Comparison of ENCODE assay signal across 8 cellular contexts in genomic region chr1:223712184-223712855, GRCh38. TPM values are rescaled to one million over a fixed set of nuclear protein-coding genes. Genes with fewer than 3 reads are reported as not detected.
DNase-seq lines count a peak whose midpoint lies in the region; ATAC-seq and TF ChIP-seq lines count a peak whose summit lies in the region.

TSS of gene CAPN2 (plus strand) at chr1:223712539. CDS start at chr1:223712641, 102 bp downstream.

- H3K4me3 Mint-ChIP-seq in CD8-positive, alpha-beta memory T cell, result peak within 1 kb of the TSS; percentile 85 to 98 (median 92)
- H3K4me3 Mint-ChIP-seq in natural killer cell, result peak within 1 kb of the TSS; percentile 82

- H3K27ac Mint-ChIP-seq in CD8-positive, alpha-beta memory T cell, result peak within 1 kb of the TSS; percentile 80 to 99 (median 94)
- H3K27ac Mint-ChIP-seq in natural killer cell, result peak within 1 kb of the TSS; percentile 92 to 94

- peak within 1 kb of the TSS; percentile 72 for H3K27ac ChIP-seq in CD8-positive, alpha-beta memory T cell (ENCODE audit: low read depth, low read length)
- peak within 1 kb of the TSS; percentile 84 to 94 for H3K27ac ChIP-seq in thoracic aorta

- H3K36me3 ChIP-seq in CD8-positive, alpha-beta memory T cell (ENCODE audit: insufficient read depth, low read length), result no peaks in the 10 kb centered on the region
- no peaks in the 10 kb centered on the region for H3K36me3 ChIP-seq in thoracic aorta

- peak; percentile 68 for ATAC-seq in GM19324 (IDR thresholded peaks at IDR 0.05; ENCODE audit: low FRiP score, unreplicated experiment)
- peak; percentile 59 for ATAC-seq in HG03439 (IDR thresholded peaks at IDR 0.05; ENCODE audit: unreplicated experiment)
- peak; percentile 59 to 72 (median 70) for ATAC-seq in natural killer cell
- peak; percentile 63 for ATAC-seq in thoracic aorta (ENCODE audit: insufficient number of reproducible peaks, low FRiP score, low read depth)

- POLR2A ChIA-PET in CD8-positive, alpha-beta memory T cell (lab: Charles Lee), result interaction anchor here (0.6 to 2.5 kb wide), 6 partner anchors 9 to 470 kb away, joined by 3 to 16 read pairs (median 4); partner anchors contain the start of gene DEGS1

- peaks cover 55 to 70% (median 56%) of the 10 kb centered on the region in 3 donors for H3K4me1 Mint-ChIP-seq in CD8-positive, alpha-beta memory T cell
- H3K4me1 Mint-ChIP-seq in natural killer cell, result peaks cover 49 to 53% of the 10 kb centered on the region in 2 donors

- H3K9me3 ChIP-seq in CD8-positive, alpha-beta memory T cell (ENCODE audit: low read length), result no peaks in the 10 kb centered on the region
- no peaks in the 10 kb centered on the region for H3K9me3 ChIP-seq in thoracic aorta

- CTCF ChIA-PET in CD8-positive, alpha-beta memory T cell (lab: Charles Lee), result interaction anchor here (1.0 to 4.7 kb wide), 12 partner anchors 9 to 134 kb away, joined by 3 to 77 read pairs (median 5); partner anchors contain the start of gene TP53BP2

- peak; percentile 53 to 72 (median 59) for DNase-seq in CD8-positive, alpha-beta memory T cell
- DNase-seq in RKO (ENCODE audit: low spot score), result peak; percentile 83
- peak; percentile 53 for DNase-seq in activated gamma-delta T cell treated with Interleukin-2 at 50 U/mL for 16 hours
- peak; percentile 87 for DNase-seq in fibroblast of villous mesenchyme (ENCODE audit: low read depth)
- DNase-seq in natural killer cell, result peak; percentile 68
- DNase-seq in thoracic aorta (ENCODE audit: low spot score), result no peak

- TF ChIP-seq CTCF in fibroblast of villous mesenchyme (IDR thresholded peaks at IDR 0.05; ENCODE audit: insufficient read depth, low read depth, low read length) (peak; percentile 64), natural killer cell (IDR thresholded peaks at IDR 0.05) (peak; percentile 21), thoracic aorta (IDR thresholded peaks at IDR 0.05) (peak; percentile 72)

- H3K27me3 ChIP-seq in CD8-positive, alpha-beta memory T cell (ENCODE audit: insufficient read depth, low read length, poor library complexity, severe bottlenecking), result no peaks in the 10 kb centered on the region
- H3K27me3 ChIP-seq in thoracic aorta (replicated peaks; ENCODE audit: insufficient read depth), result no peaks in the 10 kb centered on the region

- H3K4me1 ChIP-seq in CD8-positive, alpha-beta memory T cell (ENCODE audit: insufficient read depth, low read length), result peaks cover 66% of the 10 kb centered on the region
- H3K4me1 ChIP-seq in thoracic aorta (ENCODE audit: control insufficient read depth in 1 of 2, low read depth in 2 of 2), result peaks cover 49 to 64% of the 10 kb centered on the region in 2 donors

- H3K27me3 Mint-ChIP-seq in CD8-positive, alpha-beta memory T cell, result no peaks in the 10 kb centered on the region
- H3K27me3 Mint-ChIP-seq in natural killer cell (ENCODE audit: low read depth in 2 of 2), result no peaks in the 10 kb centered on the region

- intact Hi-C loops in natural killer cell (cut with micrococcal nuclease), result loop anchor here (1.0 to 2.0 kb wide), 2 partner anchors 14 to 36 kb away; no protein-coding TSS in a partner anchor

- H3K36me3 Mint-ChIP-seq in CD8-positive, alpha-beta memory T cell, result peaks cover 0 to 19% (median 4%) of the 10 kb centered on the region in 3 donors
- H3K36me3 Mint-ChIP-seq in natural killer cell, result no peaks in the 10 kb centered on the region

- no peaks in the 10 kb centered on the region for H3K9me3 Mint-ChIP-seq in CD8-positive, alpha-beta memory T cell
- no peaks in the 10 kb centered on the region for H3K9me3 Mint-ChIP-seq in natural killer cell

- peak within 1 kb of the TSS; percentile 78 for H3K4me3 ChIP-seq in CD8-positive, alpha-beta memory T cell (ENCODE audit: low read length)
- H3K4me3 ChIP-seq in fibroblast of villous mesenchyme (ENCODE audit: low read depth, low read length), result peak within 1 kb of the TSS; percentile 87
- peak within 1 kb of the TSS; percentile 97 for H3K4me3 ChIP-seq in thoracic aorta

RNA-seq across cellular contexts. Expression of gene CAPN2, which starts in this region (rescaled TPM):
- 10 to 100 TPM; 79.8 to 82.9 TPM for total RNA-seq in CD8-positive, alpha-beta memory T cell
- polyA plus RNA-seq in CD8-positive, alpha-beta memory T cell, result 252 TPM
- total RNA-seq in fibroblast of villous mesenchyme (408 and 512 TPM in 2 replicates), natural killer cell (100 to 1,000 TPM; 228 to 275 (median 236) TPM), thoracic aorta (100 to 1,000 TPM; 235 to 258 TPM)

Comparison
In these comparisons a context has a peak if more than half of its experiments do, and no peak if none do; other contexts are left out.
1. CTCF ChIP-seq: peak in every context shown above with its lines; median percentile 72 in thoracic aorta; 64 in fibroblast of villous mesenchyme; 21 in natural killer cell.